Comparison of ENCODE assay signal across 27 cellular contexts in the genomic region with DNA sequence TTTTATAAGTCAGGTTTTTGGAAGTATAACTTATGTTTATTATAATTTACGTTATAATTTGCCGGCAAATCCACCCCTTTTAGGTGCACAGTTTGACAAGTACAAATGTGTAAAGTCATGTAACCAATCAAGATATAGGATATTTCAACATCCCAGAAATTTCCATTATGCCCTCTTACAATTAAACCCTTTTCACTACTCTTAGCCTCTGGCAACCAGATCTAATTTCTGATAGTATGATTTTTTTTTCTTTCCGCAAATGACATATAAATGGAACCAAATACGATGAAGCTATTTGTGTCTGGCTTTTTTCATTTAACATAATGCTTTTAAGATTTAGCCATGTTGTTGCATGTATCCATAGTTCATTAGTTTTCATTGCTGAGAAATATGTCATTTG.
"Had no signal": no experiment of that assay in that cellular context is flagged by ENCODE, and none has a peak within 500 bp of the region (broad histone marks: within the 10 kb centered on the region; RNA-seq: fewer than 3 reads in every experiment).

No MANE protein-coding gene starts in this region.

- FAIRE-seq: urothelium cell line had no signal

- H3K27me3 ChIP-seq: stomach, testis, thyroid gland, tibial artery, tibial nerve, transverse colon, upper lobe of left lung, uterus, vagina had no signal

- H3K4me3 ChIP-seq: stomach, suprapubic skin, testis, thoracic aorta, thyroid gland, tibial artery, tibial nerve, transverse colon, upper lobe of left lung, upper lobe of right lung, uterus, vagina had no signal

- DNase-seq: stimulated activated CD4-positive, alpha-beta T cell treated with anti-CD3 and anti-CD28 coated beads, Interleukin-2, amount 100 ng/mL, for 48 hours; stimulated activated CD4-positive, alpha-beta T cell treated with anti-CD3 and anti-CD28 coated beads, Interleukin-4, amount 100 ng/mL, for 1 hour; stimulated activated CD4-positive, alpha-beta T cell treated with anti-CD3 and anti-CD28 coated beads, Interleukin-4, amount 100 ng/mL, for 24 hours; stimulated activated CD4-positive, alpha-beta T cell treated with anti-CD3 and anti-CD28 coated beads, Interleukin-4, amount 100 ng/mL, for 4 hours; stimulated activated CD8-positive, alpha-beta memory T cell treated with anti-CD3 and anti-CD28 coated beads, Interleukin-4, amount 100 ng/mL, for 48 hours; stimulated activated naive B cell treated with anti-CD40 and anti-IgM and Interleukin-4, amounts not matched to agents 10 μg/mL and 1 μg/mL and 100 μg/mL, for 72 hours; stimulated activated naive CD4-positive, alpha-beta T cell; stimulated activated naive CD4-positive, alpha-beta T cell treated with Interleukin-2 at 50 U/mL for 16 hours; stimulated activated naive CD8-positive, alpha-beta T cell treated with anti-CD3 and anti-CD28 coated beads, Interleukin-15, amount 100 ng/mL, for 72 hours; stimulated activated naive CD8-positive, alpha-beta T cell treated with anti-CD3 and anti-CD28 coated beads, Interleukin-15, Interleukin-2, amounts not matched to agents 100 U/mL and 50 U/mL, for 24 hours; stomach; substantia nigra; testis; thyroid gland; tibial artery; transverse colon; trophoblast cell; upper lobe of left lung; upper lobe of right lung; uterus had no signal

- ATAC-seq: stimulated activated effector memory CD8-positive, alpha-beta T cell treated with anti-CD3 and anti-CD28 coated beads, Interleukin-12 subunit alpha, Interleukin-12 subunit beta, amount 100 ng/mL, for 72 hours; stimulated activated memory B cell treated with anti-CD40 and anti-IgM and Interleukin-4, amounts not matched to agents 10 μg/mL and 1 μg/mL and 100 μg/mL, for 72 hours; stimulated activated naive B cell treated with anti-CD40 and anti-IgM and Interleukin-4, amounts not matched to agents 10 μg/mL and 1 μg/mL and 100 μg/mL, for 72 hours; stimulated activated naive CD8-positive, alpha-beta T cell treated with anti-CD3 and anti-CD28 coated beads, Interleukin-15, amount 100 ng/mL, for 72 hours; stimulated activated naive CD8-positive, alpha-beta T cell treated with anti-CD3 and anti-CD28 coated beads, Interleukin-15, Interleukin-2, amounts not matched to agents 100 U/mL and 50 U/mL, for 24 hours; upper lobe of right lung had no signal

- H3K4me1 ChIP-seq: stomach, suprapubic skin, testis, thyroid gland, tibial artery, tibial nerve, transverse colon, upper lobe of left lung, upper lobe of right lung, uterus, vagina had no signal

- H3K36me3 ChIP-seq: stomach, suprapubic skin, thoracic aorta, thyroid gland, tibial artery, tibial nerve, transverse colon, upper lobe of left lung, upper lobe of right lung, uterus, vagina had no signal

- H3K9me3 ChIP-seq: stomach, suprapubic skin, testis, thoracic aorta, thyroid gland, tibial artery, tibial nerve, transverse colon, upper lobe of left lung, upper lobe of right lung, uterus, vagina had no signal

- H3K27ac ChIP-seq: stomach, suprapubic skin, testis, thoracic aorta, thyroid gland, tibial artery, tibial nerve, transverse colon, upper lobe of left lung, upper lobe of right lung, uterus, vagina had no signal
